Comparison of ENCODE assay signal across 12 cellular contexts in genomic region chr7:146655928-146656797, GRCh38.
DNase-seq lines count a peak whose midpoint lies in the region; ATAC-seq and TF ChIP-seq lines count a peak whose summit lies in the region.
"Had no signal": no experiment of that assay in that cellular context is flagged by ENCODE, and none has a peak within 500 bp of the region (broad histone marks: within the 10 kb centered on the region; RNA-seq: fewer than 3 reads in every experiment).

No MANE protein-coding gene starts in this region.

- H3K36me3 ChIP-seq in left ventricle myocardium inferior, result no peaks in the 10 kb centered on the region
- H3K36me3 ChIP-seq: lower lobe of right lung, uterus had no signal

- no peak overlapping the region for H3K27ac ChIP-seq in left ventricle myocardium inferior (replicated peaks)
- H3K27ac ChIP-seq: lower lobe of right lung, uterus had no signal

- DNase-seq in GM03348 (ENCODE audit: low spot score) (peak; percentile 7), NCI-H1417 treated with DMSO at 0.1 percent for 48 hours (lab: John Stamatoyannopoulos, UW) (peak; percentile 85), NCI-H774 (lab: John Stamatoyannopoulos, UW) (peak; percentile 82), choroid plexus epithelial cell (ENCODE audit: low read depth) (peak; percentile 65), Right ventricle myocardium superior (no peak), left ventricle myocardium inferior (no peak)
- no peak for DNase-seq in stimulated activated CD4-positive, alpha-beta T cell treated with anti-CD3 and anti-CD28 coated beads, Interleukin-4, amount 100 ng/mL, for 1 hour
- no peak for DNase-seq in activated CD4-positive, CD25-positive, alpha-beta regulatory T cell (lab: John Stamatoyannopoulos, UW)
- DNase-seq: DND-41, GOT3, lower lobe of right lung, uterus had no signal

- no peak overlapping the region for H3K4me3 ChIP-seq in choroid plexus epithelial cell (ENCODE audit: low read depth, low read length)
- no peak overlapping the region for H3K4me3 ChIP-seq in left ventricle myocardium inferior
- H3K4me3 ChIP-seq: lower lobe of right lung, uterus had no signal

- intact Hi-C loops in Right ventricle myocardium superior (cut with DNase I) (no loop called here), left ventricle myocardium inferior (cut with micrococcal nuclease) (no loop called here)

- no peaks in the 10 kb centered on the region for H3K9me3 ChIP-seq in left ventricle myocardium inferior (replicated peaks)
- H3K9me3 ChIP-seq: lower lobe of right lung, uterus had no signal

- TF ChIP-seq CTCF in choroid plexus epithelial cell (conservative IDR thresholded peaks at IDR 0.05; ENCODE audit: low read depth, low read length), result no peak
- no peak for TF ChIP-seq CTCF in left ventricle myocardium inferior (IDR thresholded peaks at IDR 0.05; ENCODE audit: borderline replicate concordance)

- H3K4me1 ChIP-seq in left ventricle myocardium inferior, result no peaks in the 10 kb centered on the region
- H3K4me1 ChIP-seq: lower lobe of right lung, uterus had no signal

- no peaks in the 10 kb centered on the region for H3K27me3 ChIP-seq in left ventricle myocardium inferior (ENCODE audit: low read depth)
- H3K27me3 ChIP-seq: uterus had no signal

- ATAC-seq in Right ventricle myocardium superior (ENCODE audit: poor library complexity), result no peak
- ATAC-seq: lower lobe of right lung had no signal

Comparison
In these comparisons a context has a peak if more than half of its experiments do, and no peak if none do; other contexts are left out.
1. DNase-seq: peak in GM03348 (single experiment), NCI-H1417 treated with DMSO at 0.1 percent for 48 hours (single experiment), NCI-H774 (single experiment) and choroid plexus epithelial cell (single experiment); none in stimulated activated CD4-positive, alpha-beta T cell treated with anti-CD3 and anti-CD28 coated beads, Interleukin-4, amount 100 ng/mL, for 1 hour (single experiment), Right ventricle myocardium superior (single experiment), left ventricle myocardium inferior (single experiment) and activated CD4-positive, CD25-positive, alpha-beta regulatory T cell (0 of 4).